18 cellular contexts compared by ENCODE assay signal in genomic region chr7:155846156-155846555, GRCh38. TPM values are rescaled to one million over a fixed set of nuclear protein-coding genes. Genes with fewer than 3 reads are reported as not detected.
DNase-seq lines count a peak whose midpoint lies in the region; ATAC-seq, FAIRE-seq and TF ChIP-seq lines count a peak whose summit lies in the region.
"Had no signal": no experiment of that assay in that cellular context is flagged by ENCODE, and none has a peak within 500 bp of the region (broad histone marks: within the 10 kb centered on the region; RNA-seq: fewer than 3 reads in every experiment).

No MANE protein-coding gene starts in this region.

- H3K4me2 ChIP-seq in HepG2 (ENCODE audit: low read depth, low read length) (no peak overlapping the region), H9 (ENCODE audit: insufficient read depth, insufficient read length, low read length) (no peak overlapping the region)

- H3K23ac ChIP-seq in H9 (ENCODE audit: insufficient read length, low read depth, low read length), result no peak overlapping the region

- H3K4me3 ChIP-seq in right lobe of liver (no peak overlapping the region), HepG2 (replicated peaks in 1 of 3; ENCODE audit: insufficient read depth in 1 of 3, low read depth in 2 of 3, low read length in 3 of 3) (no peak overlapping the region), endodermal cell (ENCODE audit: low read length) (no peak overlapping the region)

- no peak overlapping the region for H3T11ph ChIP-seq in H9 (ENCODE audit: low read length)

- no peak for FAIRE-seq in HepG2 (lab: Jason Lieb, UNC)
- FAIRE-seq: D721Med, G401.6, GM12891, GM18507, HTR-8/SVneo had no signal

- H3K4me1 Mint-ChIP-seq in endodermal cell (no peaks in the 10 kb centered on the region), H9 (0 out of 4 replicates have a peak, but pooled peaks cover 0 to 2% of the 10 kb centered on the region in 2 experiments)

- no peaks in the 10 kb centered on the region for H3K27me3 Mint-ChIP-seq in endodermal cell (ENCODE audit: insufficient read depth)
- peaks cover 8% of the 10 kb centered on the region for H3K27me3 Mint-ChIP-seq in H9 (ENCODE audit: low read depth)

- H3K27ac ChIP-seq in right lobe of liver (no peak overlapping the region), HepG2 (ENCODE audit: extremely low read length, insufficient read depth, low read length) (no peak overlapping the region), endodermal cell (ENCODE audit: low read depth, low read length) (no peak overlapping the region), H9 (ENCODE audit: insufficient read length, low read depth, low read length) (no peak overlapping the region)
- H3K27ac ChIP-seq: C4-2B had no signal

- no peaks in the 10 kb centered on the region for H3K23me2 ChIP-seq in H9 (ENCODE audit: insufficient read length, low read depth, low read length, poor library complexity, severe bottlenecking)

- no peak for TF ChIP-seq POLR2A in right lobe of liver (IDR thresholded peaks at IDR 0.05)
- TF ChIP-seq POLR2A in HepG2 (IDR thresholded peaks at IDR 0.05; ENCODE audit: insufficient read depth in 1 of 2, low read depth in 2 of 2, low read length in 2 of 2), result no peak

- H2BK20ac ChIP-seq in H9 (ENCODE audit: low read depth, low read length, poor library complexity, severe bottlenecking), result no peak overlapping the region

- no peaks in the 10 kb centered on the region for H3K9me3 ChIP-seq in right lobe of liver
- no peaks in the 10 kb centered on the region for H3K9me3 ChIP-seq in HepG2 (ENCODE audit: low read length)
- H3K9me3 ChIP-seq in endodermal cell (ENCODE audit: control insufficient read depth, low read length), result no peaks in the 10 kb centered on the region
- no peaks in the 10 kb centered on the region for H3K9me3 ChIP-seq in H9 (ENCODE audit: control insufficient read depth, low read depth, low read length)
- H3K9me3 ChIP-seq: BE2C, Caco-2 had no signal

- POLR2A ChIA-PET in HepG2 (lab: Yijun Ruan, JAX), result no interaction called here

- no peak for ATAC-seq in right lobe of liver
- ATAC-seq in HepG2, result no peak
- ATAC-seq in sciatic nerve, result no peak
- ATAC-seq in GM21619 (IDR thresholded peaks at IDR 0.05; ENCODE audit: unreplicated experiment), result no peak

- H3K4me1 ChIP-seq in right lobe of liver (peaks cover 0 to 4% (median 0%) of the 10 kb centered on the region in 4 donors), HepG2 (ENCODE audit: insufficient read depth, low read length) (peaks cover 15% of the 10 kb centered on the region), endodermal cell (ENCODE audit: control insufficient read depth, insufficient read depth, low read length) (no peaks in the 10 kb centered on the region), H9 (ENCODE audit: insufficient read depth, low read length) (no peaks in the 10 kb centered on the region)
- H3K4me1 ChIP-seq: BE2C had no signal

- no peak overlapping the region for H2BK120ac ChIP-seq in H9 (ENCODE audit: low read depth, low read length, poor library complexity, severe bottlenecking)

- H3K79me2 ChIP-seq in HepG2 (ENCODE audit: insufficient read depth, low read length) (no peaks in the 10 kb centered on the region), H9 (ENCODE audit: insufficient read depth, low read length) (no peaks in the 10 kb centered on the region)

- H4K91ac ChIP-seq in H9 (ENCODE audit: insufficient read length, low read depth, low read length), result no peak overlapping the region

- no peak overlapping the region; the same call in 1 of the 2 replicates for H3K14ac ChIP-seq in H9 (ENCODE audit: insufficient read depth, low read length)

- H3K4ac ChIP-seq in H9 (ENCODE audit: low read depth, low read length), result no peak overlapping the region

- no peak overlapping the region for H2BK15ac ChIP-seq in H9 (ENCODE audit: low read depth, low read length)

- H3K4me3 Mint-ChIP-seq in endodermal cell (no peak overlapping the region), H9 (no peak overlapping the region)
- H3K4me3 Mint-ChIP-seq: CD4-positive, alpha-beta T cell had no signal

- H3K56ac ChIP-seq in H9 (ENCODE audit: insufficient read length, low read depth, low read length), result no peak overlapping the region

- in situ Hi-C loops in HepG2 (cut with HindIII; ENCODE audit: extremely low pct_ligation_motif_present, low pct_unique_long_range_greater_than_20kb), result no loop called here

- no peak overlapping the region for H3K18ac ChIP-seq in H9 (ENCODE audit: insufficient read length, low read depth, low read length)

- H3K36me3 ChIP-seq in right lobe of liver, result no peaks in the 10 kb centered on the region
- H3K36me3 ChIP-seq in HepG2 (replicated peaks in 1 of 2; ENCODE audit: control insufficient read depth in 1 of 2, insufficient read depth in 2 of 2, low read length in 2 of 2), result no peaks in the 10 kb centered on the region
- H3K36me3 ChIP-seq in endodermal cell (ENCODE audit: control insufficient read depth, insufficient read depth, low read length), result no peaks in the 10 kb centered on the region
- H3K36me3 ChIP-seq: BE2C had no signal

- no peak overlapping the region for H4K8ac ChIP-seq in H9 (replicated peaks; ENCODE audit: insufficient read length, low read depth, low read length)

- intact Hi-C loops in right lobe of liver (cut with DNase I), result no loop called here
- intact Hi-C loops in HepG2 (cut with micrococcal nuclease; ENCODE audit: unreplicated experiment), result no loop called here
- intact Hi-C loops in sciatic nerve (cut with DNase I), result no loop called here

- H3K9ac ChIP-seq in HepG2 (ENCODE audit: insufficient read depth, low read depth, low read length), result no peak overlapping the region
- no peak overlapping the region for H3K9ac ChIP-seq in endodermal cell (ENCODE audit: extremely low read depth, low read length, poor library complexity, severe bottlenecking)
- no peak overlapping the region for H3K9ac ChIP-seq in H9 (ENCODE audit: extremely low read depth, insufficient read length, low read length)

- H2AFZ ChIP-seq in HepG2 (ENCODE audit: low read length), result no peak overlapping the region
- no peak overlapping the region for H2AFZ ChIP-seq in H9 (ENCODE audit: low read length)

- BruUV-seq in HepG2 (replicated peaks; lab: Mats Ljungman, UMichigan), result no TSS peak

- DNase-seq in right lobe of liver (peak in 2 of 3 donors; percentile 13 to 35), HepG2 (ENCODE audit: low spot score) (no peak), endodermal cell (peak; percentile 16), sciatic nerve (ENCODE audit: low spot score) (peak; percentile 15), H9 (no peak)
- DNase-seq: ACHN; BE2C; Caco-2; CD4-positive, alpha-beta T cell; GOT3; H7 had no signal

- no peak overlapping the region for H2AK5ac ChIP-seq in H9 (ENCODE audit: insufficient read length, low read length)

- TF ChIP-seq RAD21 in HepG2 (CRISPR knock-in tag; IDR thresholded peaks at IDR 0.05), result no peak

- H3K36me3 Mint-ChIP-seq in endodermal cell (ENCODE audit: low read depth) (no peaks in the 10 kb centered on the region), H9 (ENCODE audit: insufficient read depth in 1 of 3, low read depth in 3 of 3) (no peaks in the 10 kb centered on the region)

- 85% methylated on average over 4 of the region's 5 CpGs for WGBS in right lobe of liver (ENCODE audit: insufficient coverage, low coverage, low lambda C conversion rate, missing lambda C conversion rate)
- 53% methylated on average over 5 of the region's 5 CpGs for WGBS in HepG2 (ENCODE audit: low lambda C conversion rate)
- 93% methylated on average over 3 to 5 of the region's 5 CpGs for WGBS in endodermal cell (ENCODE audit: insufficient coverage in 1 of 2, insufficient read length in 1 of 2), 2 experiments
- no CpG with 5 or more reads among the region's 5 CpGs for WGBS in H9 (ENCODE audit: extremely low coverage, insufficient read length, low lambda C conversion rate)

- H3K27me3 ChIP-seq in right lobe of liver (no peaks in the 10 kb centered on the region), HepG2 (ENCODE audit: control insufficient read depth in 1 of 2, insufficient read depth in 2 of 2, low read length in 2 of 2) (peaks cover 6 to 81% of the 10 kb centered on the region in 2 experiments), endodermal cell (ENCODE audit: control insufficient read depth, insufficient read depth, low read length, poor library complexity, severe bottlenecking) (no peaks in the 10 kb centered on the region), H9 (ENCODE audit: insufficient read depth, low read length) (no peaks in the 10 kb centered on the region)
- H3K27me3 ChIP-seq: BE2C had no signal

- no peaks in the 10 kb centered on the region for H3K79me1 ChIP-seq in H9 (ENCODE audit: insufficient read depth, low read depth, low read length, poor library complexity, severe bottlenecking)

- H3K27ac Mint-ChIP-seq in endodermal cell, result no peak overlapping the region
- no peak overlapping the region for H3K27ac Mint-ChIP-seq in H9
- H3K27ac Mint-ChIP-seq: CD4-positive, alpha-beta T cell had no signal

- H2BK5ac ChIP-seq in H9 (ENCODE audit: insufficient read length, low read length), result no peak overlapping the region

- no peaks in the 10 kb centered on the region for H3K9me3 Mint-ChIP-seq in endodermal cell
- no peaks in the 10 kb centered on the region for H3K9me3 Mint-ChIP-seq in H9
- H3K9me3 Mint-ChIP-seq: CD4-positive, alpha-beta T cell had no signal

- H2BK12ac ChIP-seq in H9 (ENCODE audit: insufficient read length, low read depth, low read length), result no peak overlapping the region

- CTCF ChIA-PET in HepG2 (lab: Yijun Ruan, JAX; ENCODE audit: low intra/inter-chr PET ratio, low total read pairs), result no interaction called here

- no peak overlapping the region for H4K5ac ChIP-seq in H9 (ENCODE audit: insufficient read length, low read depth, low read length)

- H4K20me1 ChIP-seq in HepG2 (ENCODE audit: insufficient read depth, low read length), result no peaks in the 10 kb centered on the region
- H4K20me1 ChIP-seq in H9 (ENCODE audit: control insufficient read depth, insufficient read depth, insufficient read length), result no peaks in the 10 kb centered on the region

- TF ChIP-seq CTCF in right lobe of liver (IDR thresholded peaks at IDR 0.05), result no peak
- TF ChIP-seq CTCF in HepG2 (CRISPR knock-in tag; IDR thresholded peaks at IDR 0.05), result no peak
- TF ChIP-seq CTCF in endodermal cell (conservative IDR thresholded peaks at IDR 0.05), result no peak
- no peak for TF ChIP-seq CTCF in H9 (conservative IDR thresholded peaks at IDR 0.05)

- TF ChIP-seq EP300 in HepG2 (IDR thresholded peaks at IDR 0.05; ENCODE audit: low read depth in 2 of 2, low read length in 2 of 2), result no peak
- TF ChIP-seq EP300 in HepG2 (CRISPR knock-in tag; IDR thresholded peaks at IDR 0.05; ENCODE audit: borderline replicate concordance), result no peak

RNA-seq across cellular contexts. Expression of gene SHH, which starts 33.9 kb away (rescaled TPM):
- total RNA-seq in right lobe of liver (10 to 100 TPM in 4 of 6 experiments, 1 to 10 TPM in 2; 6.8 to 18.6 (median 12.4) TPM), HepG2 (2016; rRNA removed; fragmentation: Illumina TruSeq; extraction: Trizol) (1.7 and 1.9 TPM in 2 replicates), endodermal cell (1 to 10 TPM in 1 of 2 donors, under 1 TPM in 1; 0.99 to 1.6 TPM), sciatic nerve (16.7 TPM), H9 (2021) (0.07 and 0.09 TPM in 2 replicates)
- 0.10 and 0.53 TPM in 2 replicates for total RNA-seq in HepG2 (2016; cell fraction: cytosol; rRNA removed; fragmentation: Illumina TruSeq; extraction: Trizol; ENCODE audit: low read depth)
- total RNA-seq in HepG2 (2016; cell fraction: insoluble cytoplasmic fraction; rRNA removed; fragmentation: Illumina TruSeq; extraction: Trizol), result 1.3 and 2.2 TPM in 2 replicates
- 0.80 and 1.6 TPM in 2 replicates for total RNA-seq in HepG2 (2016; cell fraction: membrane; rRNA removed; fragmentation: Illumina TruSeq; extraction: Trizol)
- total RNA-seq in HepG2 (2016; cell fraction: nucleus; rRNA removed; fragmentation: Illumina TruSeq; extraction: Trizol), result 1.3 TPM in 2 replicates
- polyA plus RNA-seq in HepG2 (2011; rRNA removed), result 3.4 and 4.9 TPM in 2 replicates
- polyA plus RNA-seq in HepG2 (2011; cell fraction: cytosol; rRNA removed), result 1.9 and 3.3 TPM in 2 replicates
- 12.2 and 16.4 TPM in 2 replicates for polyA plus RNA-seq in HepG2 (2011; cell fraction: nucleus; rRNA removed)
- polyA plus RNA-seq in HepG2 (2012), result 3.5 and 6.3 TPM in 2 replicates
- 0.17 TPM in 2 replicates for polyA plus RNA-seq in HepG2 (2016; cell fraction: cytosol; fragmentation: Illumina TruSeq; extraction: Trizol; ENCODE audit: low read depth)
- 1.8 and 2.1 TPM in 2 replicates for polyA plus RNA-seq in HepG2 (2016; cell fraction: insoluble cytoplasmic fraction; fragmentation: Illumina TruSeq; extraction: Trizol; ENCODE audit: low read depth)
- 0.12 and 0.47 TPM in 2 replicates for polyA plus RNA-seq in HepG2 (2016; cell fraction: membrane; fragmentation: Illumina TruSeq; extraction: Trizol; ENCODE audit: low read depth)
- 3.9 and 4.1 TPM in 2 replicates for polyA plus RNA-seq in HepG2 (2016; cell fraction: nucleus; fragmentation: Illumina TruSeq; extraction: Trizol; ENCODE audit: insufficient read depth, low read depth)
- 9.0 TPM in 1 of 2 replicates, not detected in the other for polyA minus RNA-seq in HepG2 (2011; rRNA and poly(A)+ RNA removed; ENCODE audit: low replicate concordance)
- 4.0 and 5.5 TPM in 2 replicates for polyA minus RNA-seq in HepG2 (2011; cell fraction: cytosol; rRNA and poly(A)+ RNA removed)
- polyA minus RNA-seq in HepG2 (2011; cell fraction: nucleus; rRNA and poly(A)+ RNA removed), result 4.5 and 5.2 TPM in 2 replicates
- polyA plus RNA-seq in endodermal cell (2013, experiment 1 of 2), result 0.93 TPM
- 0.41 TPM for polyA plus RNA-seq in endodermal cell (2013, experiment 2 of 2)
- total RNA-seq: CD4-positive, alpha-beta T cell had no signal

Comparison
In these comparisons a context has a peak if more than half of its experiments do, and no peak if none do; other contexts are left out.
1. DNase-seq: peak in right lobe of liver (2 of 3), endodermal cell (single experiment) and sciatic nerve (single experiment); none in HepG2 (single experiment) and H9 (single experiment).